Comparison of ENCODE assay signal across 9 cellular contexts in genomic region chr6:42880871-42881270, GRCh38. TPM values are rescaled to one million over a fixed set of nuclear protein-coding genes. Genes with fewer than 3 reads are reported as not detected.
DNase-seq lines count a peak whose midpoint lies in the region; ATAC-seq and TF ChIP-seq lines count a peak whose summit lies in the region.
"Not testable (repeated sequence)": the region's sequence is repeated elsewhere in the genome, so short reads cannot be mapped to it uniquely, and the experiment has no call there.
"Had no signal": no experiment of that assay in that cellular context is flagged by ENCODE, and none has a peak within 500 bp of the region (broad histone marks: within the 10 kb centered on the region; RNA-seq: fewer than 3 reads in every experiment).

No MANE protein-coding gene starts in this region.

- not testable (repeated sequence) for H3K27me3 Mint-ChIP-seq in activated naive CD4-positive, alpha-beta T cell treated with anti-CD3 and anti-CD28 coated beads for 36 hours (ENCODE audit: low read depth); natural killer cell treated with Interleukin-12 subunit alpha and Interleukin-12 subunit beta and Interleukin-15 and Interleukin-18, amount 100 ng/mL, for 72 hours; stimulated activated naive B cell treated with anti-CD40 and anti-IgM and Interleukin-4, amounts not matched to agents 10 μg/mL and 1 μg/mL and 100 μg/mL, for 72 hours

- H3K4me1 ChIP-seq in BLaER1: peaks cover 33% of the 10 kb centered on the region
- H3K4me1 ChIP-seq in RWPE2 (ENCODE audit: insufficient read depth, poor library complexity, severe bottlenecking); duodenal mucosa (ENCODE audit: control insufficient read depth in 1 of 2, insufficient read depth in 2 of 2, low read length in 2 of 2); hepatocyte (ENCODE audit: insufficient read depth): not testable (repeated sequence)

- peaks cover 49% of the 10 kb centered on the region for H3K36me3 ChIP-seq in BLaER1
- peaks cover 56% of the 10 kb centered on the region for H3K36me3 ChIP-seq in RWPE2 (ENCODE audit: low read depth)
- H3K36me3 ChIP-seq in duodenal mucosa (ENCODE audit: control insufficient read depth in 1 of 2, insufficient read depth in 2 of 2, low read length in 2 of 2): peaks cover 28 to 33% of the 10 kb centered on the region in 2 donors
- not testable (repeated sequence) for H3K36me3 ChIP-seq in hepatocyte (replicated peaks; ENCODE audit: insufficient read depth, low read depth)

- not testable (repeated sequence) for H3K9me2 ChIP-seq in hepatocyte (replicated peaks; ENCODE audit: insufficient read depth)

- TF ChIP-seq CTCF in HL-60 (IDR thresholded peaks at IDR 0.05; ENCODE audit: insufficient read depth, low read length); RWPE2 (IDR thresholded peaks at IDR 0.05; ENCODE audit: poor library complexity, severe bottlenecking); hepatocyte (IDR thresholded peaks at IDR 0.05; ENCODE audit: poor library complexity): not testable (repeated sequence)

- intact Hi-C loops in activated naive CD4-positive, alpha-beta T cell treated with anti-CD3 and anti-CD28 coated beads for 36 hours (cut with micrococcal nuclease): not testable (repeated sequence)

- H3K4me1 Mint-ChIP-seq in activated naive CD4-positive, alpha-beta T cell treated with anti-CD3 and anti-CD28 coated beads for 36 hours (ENCODE audit: low read depth): peaks cover 29% of the 10 kb centered on the region
- peaks cover 18 to 20% of the 10 kb centered on the region in 2 donors for H3K4me1 Mint-ChIP-seq in natural killer cell treated with Interleukin-12 subunit alpha and Interleukin-12 subunit beta and Interleukin-15 and Interleukin-18, amount 100 ng/mL, for 72 hours (ENCODE audit: low read depth in 2 of 2)
- H3K4me1 Mint-ChIP-seq in stimulated activated naive B cell treated with anti-CD40 and anti-IgM and Interleukin-4, amounts not matched to agents 10 μg/mL and 1 μg/mL and 100 μg/mL, for 72 hours: peaks cover 10 to 37% of the 10 kb centered on the region in 2 donors

- DNase-seq in HL-60 (ENCODE audit: low read depth in 1 of 2, low spot score in 1 of 2); RWPE2 (ENCODE audit: low spot score); activated naive CD4-positive, alpha-beta T cell treated with anti-CD3 and anti-CD28 coated beads for 36 hours; hepatocyte (ENCODE audit: low spot score); natural killer cell treated with Interleukin-12 subunit alpha and Interleukin-12 subunit beta and Interleukin-15 and Interleukin-18, amount 100 ng/mL, for 72 hours (ENCODE audit: low spot score); stimulated activated naive B cell treated with anti-CD40 and anti-IgM and Interleukin-4, amounts not matched to agents 10 μg/mL and 1 μg/mL and 100 μg/mL, for 72 hours: not testable (repeated sequence)

- H3K9me3 Mint-ChIP-seq in activated naive CD4-positive, alpha-beta T cell treated with anti-CD3 and anti-CD28 coated beads for 36 hours; natural killer cell treated with Interleukin-12 subunit alpha and Interleukin-12 subunit beta and Interleukin-15 and Interleukin-18, amount 100 ng/mL, for 72 hours; stimulated activated naive B cell treated with anti-CD40 and anti-IgM and Interleukin-4, amounts not matched to agents 10 μg/mL and 1 μg/mL and 100 μg/mL, for 72 hours: not testable (repeated sequence)

- peaks cover 51% of the 10 kb centered on the region for H4K20me1 ChIP-seq in BLaER1
- not testable (repeated sequence) for H4K20me1 ChIP-seq in hepatocyte (ENCODE audit: insufficient read depth, poor library complexity, severe bottlenecking)

- H3K27ac ChIP-seq in BLaER1 (peak overlapping the region; percentile 98), HL-60 (replicated peaks) (peak overlapping the region; percentile 98), RWPE2 (ENCODE audit: poor library complexity, severe bottlenecking) (peak overlapping the region; percentile 76), hepatocyte (peak overlapping the region; percentile 92)
- not testable (repeated sequence) for H3K27ac ChIP-seq in duodenal mucosa (ENCODE audit: low read depth, low read length)

- H3K36me3 Mint-ChIP-seq in activated naive CD4-positive, alpha-beta T cell treated with anti-CD3 and anti-CD28 coated beads for 36 hours (ENCODE audit: low read depth): peaks cover 43% of the 10 kb centered on the region
- H3K36me3 Mint-ChIP-seq in natural killer cell treated with Interleukin-12 subunit alpha and Interleukin-12 subunit beta and Interleukin-15 and Interleukin-18, amount 100 ng/mL, for 72 hours: peaks cover 28% of the 10 kb centered on the region
- peaks cover 20 to 28% of the 10 kb centered on the region in 2 donors for H3K36me3 Mint-ChIP-seq in stimulated activated naive B cell treated with anti-CD40 and anti-IgM and Interleukin-4, amounts not matched to agents 10 μg/mL and 1 μg/mL and 100 μg/mL, for 72 hours

- 90% methylated on average over 12 of the region's 12 CpGs for WGBS in hepatocyte (ENCODE audit: low lambda C conversion rate, missing lambda C conversion rate)

- H2AFZ ChIP-seq in hepatocyte: not testable (repeated sequence)

- peak overlapping the region; percentile 99 for H3K27ac Mint-ChIP-seq in activated naive CD4-positive, alpha-beta T cell treated with anti-CD3 and anti-CD28 coated beads for 36 hours
- H3K27ac Mint-ChIP-seq in natural killer cell treated with Interleukin-12 subunit alpha and Interleukin-12 subunit beta and Interleukin-15 and Interleukin-18, amount 100 ng/mL, for 72 hours: peak overlapping the region; percentile 98 to 99
- peak overlapping the region; percentile 99 for H3K27ac Mint-ChIP-seq in stimulated activated naive B cell treated with anti-CD40 and anti-IgM and Interleukin-4, amounts not matched to agents 10 μg/mL and 1 μg/mL and 100 μg/mL, for 72 hours

- H3K79me2 ChIP-seq in hepatocyte: peaks cover 48% of the 10 kb centered on the region

- H3K4me3 ChIP-seq in BLaER1: peak overlapping the region; percentile 86
- peak overlapping the region; percentile 78 for H3K4me3 ChIP-seq in HL-60 (replicated peaks; ENCODE audit: insufficient read depth, low read length)
- peak overlapping the region; percentile 68 for H3K4me3 ChIP-seq in RWPE2 (ENCODE audit: severe bottlenecking)
- H3K4me3 ChIP-seq in duodenal mucosa (ENCODE audit: low read depth in 1 of 2, low read length in 2 of 2): peak overlapping the region; percentile 87 to 92
- peak overlapping the region; percentile 73 for H3K4me3 ChIP-seq in hepatocyte

- CTCF ChIA-PET in activated naive CD4-positive, alpha-beta T cell treated with anti-CD3 and anti-CD28 coated beads for 36 hours (lab: Charles Lee): interaction anchor here (0.6 to 1.1 kb wide), 5 partner anchors 20 to 311 kb away, joined by 3 to 5 read pairs (median 3); no protein-coding TSS in a partner anchor

- H3K4me2 ChIP-seq in BLaER1 (peak overlapping the region; percentile 88), hepatocyte (peak overlapping the region; percentile 93)

- H3K4me3 Mint-ChIP-seq in activated naive CD4-positive, alpha-beta T cell treated with anti-CD3 and anti-CD28 coated beads for 36 hours: peak overlapping the region; percentile 98
- peak overlapping the region; percentile 94 for H3K4me3 Mint-ChIP-seq in natural killer cell treated with Interleukin-12 subunit alpha and Interleukin-12 subunit beta and Interleukin-15 and Interleukin-18, amount 100 ng/mL, for 72 hours
- H3K4me3 Mint-ChIP-seq in stimulated activated naive B cell treated with anti-CD40 and anti-IgM and Interleukin-4, amounts not matched to agents 10 μg/mL and 1 μg/mL and 100 μg/mL, for 72 hours: peak overlapping the region; percentile 92 to 95

- H3K9ac ChIP-seq in BLaER1 (peak overlapping the region; percentile 99), duodenal mucosa (ENCODE audit: low read depth in 1 of 2, low read length in 2 of 2) (peak overlapping the region; percentile 69 to 94)

- ATAC-seq in RWPE2 (ENCODE audit: low read depth); natural killer cell treated with Interleukin-12 subunit alpha and Interleukin-12 subunit beta and Interleukin-15 and Interleukin-18, amount 100 ng/mL, for 72 hours; stimulated activated naive B cell treated with anti-CD40 and anti-IgM and Interleukin-4, amounts not matched to agents 10 μg/mL and 1 μg/mL and 100 μg/mL, for 72 hours (replicated peaks): not testable (repeated sequence)

- not testable (repeated sequence) for H3K9me3 ChIP-seq in BLaER1; RWPE2 (ENCODE audit: severe bottlenecking); duodenal mucosa (ENCODE audit: control insufficient read depth in 1 of 2, low read length in 2 of 2); hepatocyte (ENCODE audit: low read depth)

- H3K27me3 ChIP-seq in BLaER1; HL-60 (ENCODE audit: insufficient read depth, poor library complexity, severe bottlenecking); RWPE2 (ENCODE audit: insufficient read depth, poor library complexity, severe bottlenecking); duodenal mucosa (ENCODE audit: control insufficient read depth in 1 of 2, insufficient read depth in 2 of 2, low read length in 2 of 2); hepatocyte: not testable (repeated sequence)

RNA-seq across cellular contexts. Expression of gene RPL7L1, which starts 1.5 kb away (rescaled TPM):
- 100 to 1,000 TPM in 1 of 2 experiments, 10 to 100 TPM in 1; 99.0 to 101 TPM for total RNA-seq in activated naive CD4-positive, alpha-beta T cell treated with anti-CD3 and anti-CD28 coated beads for 36 hours
- total RNA-seq in hepatocyte: 94.9 and 111 TPM in 2 replicates
- polyA plus RNA-seq in hepatocyte: 63.0 and 69.5 TPM in 2 replicates
- total RNA-seq in natural killer cell treated with Interleukin-12 subunit alpha and Interleukin-12 subunit beta and Interleukin-15 and Interleukin-18, amount 100 ng/mL, for 72 hours: 100 to 1,000 TPM; 125 to 191 TPM

RNA-seq across cellular contexts. Expression of gene PTCRA, which starts 35.0 kb away (rescaled TPM):
- total RNA-seq in activated naive CD4-positive, alpha-beta T cell treated with anti-CD3 and anti-CD28 coated beads for 36 hours: not detected
- not detected in 2 replicates for total RNA-seq in hepatocyte
- not detected in 2 replicates for polyA plus RNA-seq in hepatocyte
- not detected for total RNA-seq in natural killer cell treated with Interleukin-12 subunit alpha and Interleukin-12 subunit beta and Interleukin-15 and Interleukin-18, amount 100 ng/mL, for 72 hours
- total RNA-seq: esophagus mucosa had no signal

RNA-seq across cellular contexts. Expression of gene CNPY3, which starts 48.4 kb away (rescaled TPM):
- total RNA-seq in activated naive CD4-positive, alpha-beta T cell treated with anti-CD3 and anti-CD28 coated beads for 36 hours: 10 to 100 TPM; 37.6 to 41.0 TPM
- 53.8 and 71.8 TPM in 2 replicates for total RNA-seq in hepatocyte
- 137 and 152 TPM in 2 replicates for polyA plus RNA-seq in hepatocyte
- total RNA-seq in natural killer cell treated with Interleukin-12 subunit alpha and Interleukin-12 subunit beta and Interleukin-15 and Interleukin-18, amount 100 ng/mL, for 72 hours: 10 to 100 TPM; 35.4 to 38.2 TPM
